In the genomic region with DNA sequence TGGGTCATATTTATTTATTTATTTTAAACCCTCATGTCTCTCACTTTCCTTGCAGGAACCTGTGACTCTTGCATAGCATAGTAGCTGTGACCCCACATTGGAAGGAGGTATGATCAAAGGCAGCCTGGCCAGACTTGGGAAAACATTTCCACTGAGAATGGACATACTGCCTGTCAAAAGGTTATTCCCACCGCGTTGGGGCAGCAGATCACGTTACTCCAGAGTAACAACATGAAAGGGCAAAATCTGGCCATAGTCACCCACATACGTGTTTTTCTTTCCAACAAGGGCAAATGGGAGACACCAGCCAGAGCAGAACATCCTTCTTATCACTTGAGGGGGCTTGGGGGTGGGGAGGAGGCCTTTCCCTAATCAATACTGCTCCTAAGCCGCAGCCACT, we compare ENCODE assay signal across 22 cellular contexts.
DNase-seq lines count a peak whose midpoint lies in the region; ATAC-seq and TF ChIP-seq lines count a peak whose summit lies in the region.
"Had no signal": no experiment of that assay in that cellular context is flagged by ENCODE, and none has a peak within 500 bp of the region (broad histone marks: within the 10 kb centered on the region; RNA-seq: fewer than 3 reads in every experiment).

No MANE protein-coding gene starts in this region.

- H3K36me3 ChIP-seq in esophagus muscularis mucosa: no peaks in the 10 kb centered on the region
- H3K36me3 ChIP-seq in MG63: no peaks in the 10 kb centered on the region
- H3K36me3 ChIP-seq: BLaER1, Peyer's patch, SJCRH30 had no signal

- H3K4me1 ChIP-seq in esophagus muscularis mucosa: peaks cover 2 to 14% (median 8%) of the 10 kb centered on the region in 4 donors
- H3K4me1 ChIP-seq: Caco-2, Peyer's patch had no signal

- TF ChIP-seq POLR2A in esophagus muscularis mucosa (IDR thresholded peaks at IDR 0.05; ENCODE audit: low read depth): no peak

- no peak for ATAC-seq in GM19324 (IDR thresholded peaks at IDR 0.05; ENCODE audit: low FRiP score, unreplicated experiment)

- H3K9me3 ChIP-seq in esophagus muscularis mucosa (no peaks in the 10 kb centered on the region), MG63 (no peaks in the 10 kb centered on the region)
- H3K9me3 ChIP-seq: BLaER1, Caco-2, Peyer's patch, SJCRH30 had no signal

- H3K4me3 Mint-ChIP-seq in nephron progenitor cell (peak overlapping the region; percentile 71), mesothelial cell of epicardium (no peak overlapping the region)
- H3K4me3 Mint-ChIP-seq: CD4-positive, alpha-beta memory T cell had no signal

- H3K27me3 ChIP-seq in esophagus muscularis mucosa: no peaks in the 10 kb centered on the region
- H3K27me3 ChIP-seq in MG63: no peaks in the 10 kb centered on the region
- H3K27me3 ChIP-seq: BLaER1, Peyer's patch, SJCRH30 had no signal

- H3K27me3 Mint-ChIP-seq in nephron progenitor cell (ENCODE audit: low read depth, poor library complexity) (no peaks in the 10 kb centered on the region), mesothelial cell of epicardium (ENCODE audit: low read depth) (no peaks in the 10 kb centered on the region)
- H3K27me3 Mint-ChIP-seq: CD4-positive, alpha-beta memory T cell had no signal

- no peaks in the 10 kb centered on the region for H3K9me3 Mint-ChIP-seq in nephron progenitor cell
- no peaks in the 10 kb centered on the region for H3K9me3 Mint-ChIP-seq in mesothelial cell of epicardium
- H3K9me3 Mint-ChIP-seq: CD4-positive, alpha-beta memory T cell had no signal

- H3K27ac ChIP-seq in esophagus muscularis mucosa (replicated peaks in 1 of 4): no peak overlapping the region
- H3K27ac ChIP-seq: 22Rv1, BLaER1, HL-60, Peyer's patch, SJCRH30 had no signal

- H3K4me3 ChIP-seq in esophagus muscularis mucosa: no peak overlapping the region
- H3K4me3 ChIP-seq in MG63: no peak overlapping the region
- H3K4me3 ChIP-seq: BLaER1, Peyer's patch, SJCRH30 had no signal

- DNase-seq in NCI-H82 (lab: John Stamatoyannopoulos, UW) (peak; percentile 70), NCI-H82 treated with DMSO at 0.1 percent for 48 hours (lab: John Stamatoyannopoulos, UW; ENCODE audit: unreplicated experiment) (no peak), esophagus muscularis mucosa (ENCODE audit: extremely low spot score) (peak; percentile 57), nephron progenitor cell (peak; percentile 58), NCI-H187 (lab: John Stamatoyannopoulos, UW) (no peak), MG63 (no peak), mesothelial cell of epicardium (ENCODE audit: low spot score in 2 of 2, unreplicated experiment in 2 of 2) (no peak)
- DNase-seq: ACHN; Caco-2; CD4-positive, alpha-beta memory T cell; DMS 273 treated with DMSO at 0.1 percent for 48 hours; DMS79 treated with DMSO at 0.1 percent for 48 hours; HCEC 1CT; NCI-H187 treated with DMSO at 0.1 percent for 48 hours; NCI-H510A; NCI-H748 treated with DMSO at 0.1 percent for 48 hours; Peyer's patch; SJCRH30 had no signal

- H3K4me1 Mint-ChIP-seq in nephron progenitor cell (peaks cover 84% of the 10 kb centered on the region), mesothelial cell of epicardium (peaks cover 46% of the 10 kb centered on the region)

- WGBS in esophagus muscularis mucosa: 92% methylated on average over 5 of the region's 5 CpGs

- intact Hi-C loops in esophagus muscularis mucosa (cut with DNase I): loop anchor here (5.0 kb wide), 2 partner anchors 732 to 1047 kb away; partner anchors contain the start of gene FST

- TF ChIP-seq CTCF in esophagus muscularis mucosa (IDR thresholded peaks at IDR 0.05) (no peak), nephron progenitor cell (IDR thresholded peaks at IDR 0.05) (no peak), mesothelial cell of epicardium (IDR thresholded peaks at IDR 0.05; ENCODE audit: unreplicated experiment) (no peak)

- TF ChIP-seq EP300 in esophagus muscularis mucosa (IDR thresholded peaks at IDR 0.05): no peak

- H3K27ac Mint-ChIP-seq in nephron progenitor cell (peak overlapping the region; percentile 97), mesothelial cell of epicardium (no peak overlapping the region)
- H3K27ac Mint-ChIP-seq: CD4-positive, alpha-beta memory T cell had no signal

- H3K36me3 Mint-ChIP-seq in nephron progenitor cell (ENCODE audit: low read depth): no peaks in the 10 kb centered on the region
- H3K36me3 Mint-ChIP-seq in mesothelial cell of epicardium: no peaks in the 10 kb centered on the region
- H3K36me3 Mint-ChIP-seq: CD4-positive, alpha-beta memory T cell had no signal

Comparison
In these comparisons a context has a peak if more than half of its experiments do, and no peak if none do; other contexts are left out.
1. DNase-seq: peak in NCI-H82 (single experiment), esophagus muscularis mucosa (single experiment) and nephron progenitor cell (single experiment); none in NCI-H82 treated with DMSO at 0.1 percent for 48 hours (single experiment), NCI-H187 (0 of 2), MG63 (single experiment) and mesothelial cell of epicardium (0 of 2).